Comparison of ENCODE assay signal across 16 cellular contexts in the genomic region with DNA sequence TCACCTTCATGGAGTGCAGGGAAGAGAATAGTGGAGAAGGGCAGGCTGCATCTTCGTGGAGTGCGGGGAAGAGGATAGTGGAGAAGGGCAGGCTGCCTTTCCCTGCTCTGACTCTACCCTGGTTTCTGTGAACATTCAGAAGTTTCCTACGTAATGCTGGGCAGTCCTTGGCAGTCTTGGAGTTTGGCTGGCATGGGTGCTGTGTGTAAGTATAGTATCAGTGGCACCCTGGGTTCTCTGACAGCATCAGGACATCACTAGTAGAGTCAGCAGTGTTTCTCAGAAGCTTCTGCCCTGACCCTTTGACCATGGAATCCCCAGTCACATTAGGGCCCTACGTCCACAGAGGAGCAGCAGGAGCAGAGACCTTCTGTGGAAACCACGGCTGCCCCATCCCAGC.
DNase-seq lines count a peak whose midpoint lies in the region; ATAC-seq and TF ChIP-seq lines count a peak whose summit lies in the region.
"Had no signal": no experiment of that assay in that cellular context is flagged by ENCODE, and none has a peak within 500 bp of the region (broad histone marks: within the 10 kb centered on the region; RNA-seq: fewer than 3 reads in every experiment).

No MANE protein-coding gene starts in this region.

- H3K27me3 Mint-ChIP-seq in HFFc6 (ENCODE audit: insufficient read depth), result no peaks in the 10 kb centered on the region; the same call in 1 of the 2 replicates
- H3K27me3 Mint-ChIP-seq: CD4-positive, alpha-beta memory T cell had no signal

- H3K36me3 ChIP-seq in heart left ventricle (no peaks in the 10 kb centered on the region), left ventricle myocardium inferior (peaks cover 2% of the 10 kb centered on the region)

- TF ChIP-seq CTCF in HFFc6 (IDR thresholded peaks at IDR 0.05), result no peak
- no peak for TF ChIP-seq CTCF in heart left ventricle (IDR thresholded peaks at IDR 0.05)
- no peak for TF ChIP-seq CTCF in left ventricle myocardium inferior (IDR thresholded peaks at IDR 0.05; ENCODE audit: borderline replicate concordance)

- H3K4me3 ChIP-seq in heart left ventricle (no peak overlapping the region), left ventricle myocardium inferior (no peak overlapping the region)
- H3K4me3 ChIP-seq: GM23338 had no signal

- H3K9me3 Mint-ChIP-seq in HFFc6, result no peaks in the 10 kb centered on the region
- H3K9me3 Mint-ChIP-seq: GM23338 had no signal

- H3K4me1 ChIP-seq in heart left ventricle (peaks cover 0 to 23% (median 1%) of the 10 kb centered on the region in 12 donors), left ventricle myocardium inferior (peaks cover 23% of the 10 kb centered on the region)

- H3K4me1 Mint-ChIP-seq in HFFc6 (ENCODE audit: low read depth), result peaks cover 45% of the 10 kb centered on the region

- no peak for TF ChIP-seq POLR2A in heart left ventricle (IDR thresholded peaks at IDR 0.05)
- TF ChIP-seq POLR2A in erythroblast (IDR thresholded peaks at IDR 0.05; ENCODE audit: low read length), result no peak

- H3K36me3 Mint-ChIP-seq in HFFc6 (ENCODE audit: low read depth), result peaks cover 20% of the 10 kb centered on the region

- peak; percentile 89 to 94 (median 93) for ATAC-seq in heart left ventricle
- ATAC-seq: GM23338, HCT116 had no signal

- DNase-seq in HFFc6 (no peak), heart left ventricle (peak in 4 of 5 donors; percentile 46 to 73 (median 58)), left ventricle myocardium inferior (peak; percentile 49), NCI-H1930 (lab: John Stamatoyannopoulos, UW) (no peak), KG1 (lab: John Stamatoyannopoulos, UW) (no peak), erythroblast (lab: John Stamatoyannopoulos, UW) (no peak)
- DNase-seq: C1 segment of cervical spinal cord; Calu3; CD4-positive, alpha-beta memory T cell; COR-L47; DMS53; DMS79 treated with DMSO at 0.1 percent for 48 hours; GF-D8; H9 had no signal

- H3K27ac Mint-ChIP-seq in HFFc6, result 0 out of 2 replicates have a peak overlapping the region, but pooled peaks have one; percentile 22
- H3K27ac Mint-ChIP-seq: CD4-positive, alpha-beta memory T cell; GM23338; H9 had no signal

- 68 to 83% (median 72%) methylated on average over 5 of the region's 5 CpGs for WGBS in heart left ventricle, 4 donors

- H3K27me3 ChIP-seq in heart left ventricle, result no peaks in the 10 kb centered on the region
- H3K27me3 ChIP-seq in left ventricle myocardium inferior (ENCODE audit: low read depth), result no peaks in the 10 kb centered on the region

- H3K4me3 Mint-ChIP-seq in HFFc6, result no peak overlapping the region
- H3K4me3 Mint-ChIP-seq: CD4-positive, alpha-beta memory T cell; GM23338; H9 had no signal

- intact Hi-C loops in heart left ventricle (cut with DNase I) (no loop called here), left ventricle myocardium inferior (cut with micrococcal nuclease) (no loop called here)

- peaks cover 0 to 8% (median 0%) of the 10 kb centered on the region in 12 donors for H3K9me3 ChIP-seq in heart left ventricle
- peaks cover 4% of the 10 kb centered on the region for H3K9me3 ChIP-seq in left ventricle myocardium inferior (replicated peaks)

- H3K27ac ChIP-seq in heart left ventricle (peak overlapping the region in 6 of 12 donors; percentile 13 to 74 (median 54)), left ventricle myocardium inferior (replicated peaks) (peak overlapping the region; percentile 62)

Comparison
In these comparisons a context has a peak if more than half of its experiments do, and no peak if none do; other contexts are left out.
1. DNase-seq: peak in heart left ventricle (4 of 5) and left ventricle myocardium inferior (single experiment); none in HFFc6 (single experiment), NCI-H1930 (0 of 2), KG1 (single experiment) and erythroblast (0 of 2).